1 cellular context compared by ENCODE assay signal in genomic region chr19:36528194-36528920, GRCh38.
A peak's percentile ranks its signal among the peaks of the same experiment; 100 is the strongest.
TF ChIP-seq lines count a peak whose summit lies in the region.

Gene ZNF260, minus strand, starts transcription at chr19:36528271. Its CDS starts 13,033 bp downstream, at chr19:36515238.

TF ChIP-seq in K562, 482 proteins besides CTCF, POLR2A, EP300 and RAD21 (continued from another document and continues in another):
- TF ChIP-seq RREB1 (CRISPR knock-in tag; IDR thresholded peaks at IDR 0.05) (no peak), CHD7 (IDR thresholded peaks at IDR 0.05; ENCODE audit: low read depth, low read length) (no peak), SAFB (IDR thresholded peaks at IDR 0.05; ENCODE audit: borderline replicate concordance, low read depth, low read length) (no peak), E2F1 (CRISPR knock-in tag; IDR thresholded peaks at IDR 0.05) (no peak), HEY1 (CRISPR knock-in tag; IDR thresholded peaks at IDR 0.05; ENCODE audit: borderline replicate concordance) (no peak), USF2 (CRISPR knock-in tag; IDR thresholded peaks at IDR 0.05) (no peak; the same call in 1 of the 2 replicates), ADNP (tag; IDR thresholded peaks at IDR 0.05) (no peak), BCL6 (CRISPR knock-in tag; IDR thresholded peaks at IDR 0.05) (no peak), GTF2F1 (IDR thresholded peaks at IDR 0.05; ENCODE audit: low read depth, low read length) (no peak), FOXP1 (CRISPR knock-in tag; IDR thresholded peaks at IDR 0.05) (no peak), SIN3B (IDR thresholded peaks at IDR 0.05; ENCODE audit: low read depth) (peak; percentile 55; the same call in 1 of the 2 replicates), RFX5 (IDR thresholded peaks at IDR 0.05; ENCODE audit: low read depth, low read length) (no peak), BDP1 (IDR thresholded peaks at IDR 0.05; ENCODE audit: insufficient read depth, insufficient read length) (no peak), SFPQ (IDR thresholded peaks at IDR 0.05; ENCODE audit: low read depth, low read length) (no peak), ZBTB33 (CRISPR knock-in tag; IDR thresholded peaks at IDR 0.05) (no peak), BMI1 (IDR thresholded peaks at IDR 0.05; ENCODE audit: low read length) (no peak), DNMT1 (IDR thresholded peaks at IDR 0.05) (no peak), ZNF589 (CRISPR knock-in tag; IDR thresholded peaks at IDR 0.05; ENCODE audit: low read depth) (no peak), ARID1B (IDR thresholded peaks at IDR 0.05) (no peak), CHD4 (IDR thresholded peaks at IDR 0.05; ENCODE audit: insufficient read depth, insufficient replicate concordance, low read depth, low read length, poor library complexity, severe bottlenecking) (no peak), SRF (CRISPR knock-in tag; IDR thresholded peaks at IDR 0.05) (peak in 1 of 2 experiments; percentile 28; a peak in 1 of 4 replicates), PKNOX1 (IDR thresholded peaks at IDR 0.05) (peak; percentile 51; the same call in 1 of the 2 replicates), RNF219 (CRISPR knock-in tag; IDR thresholded peaks at IDR 0.05) (no peak), ZNF263 (CRISPR knock-in tag; IDR thresholded peaks at IDR 0.05; ENCODE audit: borderline replicate concordance) (no peak), NUFIP1 (IDR thresholded peaks at IDR 0.05; ENCODE audit: partially characterized antibody) (no peak)
